In the genomic region with DNA sequence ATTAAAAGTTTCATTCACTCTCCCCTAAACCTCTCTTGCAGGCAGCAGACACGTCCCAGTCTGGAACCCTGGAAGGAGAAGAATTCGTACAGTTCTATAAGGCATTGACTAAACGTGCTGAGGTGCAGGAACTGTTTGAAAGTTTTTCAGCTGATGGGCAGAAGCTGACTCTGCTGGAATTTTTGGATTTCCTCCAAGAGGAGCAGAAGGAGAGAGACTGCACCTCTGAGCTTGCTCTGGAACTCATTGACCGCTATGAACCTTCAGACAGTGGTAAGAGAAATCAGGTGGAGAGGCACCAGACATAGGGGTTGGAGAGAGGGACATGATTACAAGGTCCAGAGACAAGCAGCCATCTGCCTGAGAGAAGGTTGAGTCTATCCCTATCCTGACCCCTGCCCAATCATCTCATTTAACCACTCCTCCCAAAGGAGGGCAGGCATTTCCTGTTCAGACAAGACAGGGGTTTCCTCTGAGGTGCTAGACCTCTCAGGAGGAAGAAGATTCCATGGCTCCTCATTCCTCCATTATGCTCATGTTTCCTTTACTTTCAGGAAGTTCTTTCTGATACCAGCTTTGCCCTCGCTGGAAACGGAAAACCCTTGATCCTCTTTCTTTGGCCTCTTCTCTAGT, we compare ENCODE assay signal across 1 cellular context.
TF ChIP-seq lines count a peak whose summit lies in the region.

No MANE protein-coding gene starts in this region.

TF ChIP-seq in K562, 482 proteins besides CTCF, POLR2A, EP300 and RAD21:
- TF ChIP-seq ZFP1 (CRISPR knock-in tag; IDR thresholded peaks at IDR 0.05), result no peak
- TF ChIP-seq, protein P1, sequence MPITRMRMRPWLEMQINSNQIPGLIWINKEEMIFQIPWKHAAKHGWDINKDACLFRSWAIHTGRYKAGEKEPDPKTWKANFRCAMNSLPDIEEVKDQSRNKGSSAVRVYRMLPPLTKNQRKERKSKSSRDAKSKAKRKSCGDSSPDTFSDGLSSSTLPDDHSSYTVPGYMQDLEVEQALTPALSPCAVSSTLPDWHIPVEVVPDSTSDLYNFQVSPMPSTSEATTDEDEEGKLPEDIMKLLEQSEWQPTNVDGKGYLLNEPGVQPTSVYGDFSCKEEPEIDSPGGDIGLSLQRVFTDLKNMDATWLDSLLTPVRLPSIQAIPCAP (CRISPR knock-in tag; IDR thresholded peaks at IDR 0.05; ENCODE audit: borderline replicate concordance), result no peak
- no peak for TF ChIP-seq ZNF551 (CRISPR knock-in tag; IDR thresholded peaks at IDR 0.05)
- no peak for TF ChIP-seq EP400 (IDR thresholded peaks at IDR 0.05)
- no peak for TF ChIP-seq POLR2G (IDR thresholded peaks at IDR 0.05; ENCODE audit: low read depth, low read length)
- TF ChIP-seq PBX2 (CRISPR knock-in tag; IDR thresholded peaks at IDR 0.05; ENCODE audit: low read depth), result no peak
- no peak for TF ChIP-seq PBX2 (tag; conservative IDR thresholded peaks at IDR 0.05; ENCODE audit: low read depth)
TF ChIP-seq in K562: peak in this region for 0.
